In genomic region chr13:94362411-94362909, GRCh38 we compare ENCODE assay signal across 8 cellular contexts.
DNase-seq lines count a peak whose midpoint lies in the region; ATAC-seq and TF ChIP-seq lines count a peak whose summit lies in the region.

No MANE protein-coding gene starts in this region.

- no peaks in the 10 kb centered on the region for H3K36me3 ChIP-seq in adrenal gland (replicated peaks in 1 of 2)

- TF ChIP-seq CTCF in adrenal gland (IDR thresholded peaks at IDR 0.05): peak; percentile 81 to 93 (median 85)

- H3K4me3 ChIP-seq in adrenal gland: no peak overlapping the region

- H3K27me3 ChIP-seq in adrenal gland: no peaks in the 10 kb centered on the region

- ATAC-seq in HG02840 (IDR thresholded peaks at IDR 0.05; ENCODE audit: low FRiP score, unreplicated experiment) (peak; percentile 96), left ventricle myocardium superior (peak; percentile 94), sciatic nerve (peak; percentile 96)

- intact Hi-C loops in adrenal gland (cut with DNase I): no loop called here
- intact Hi-C loops in left ventricle myocardium superior (cut with micrococcal nuclease): no loop called here
- intact Hi-C loops in sciatic nerve (cut with DNase I): no loop called here

- no peaks in the 10 kb centered on the region for H3K4me1 ChIP-seq in adrenal gland (replicated peaks in 1 of 2)

- H3K27ac ChIP-seq in adrenal gland: no peak overlapping the region

- no peak for TF ChIP-seq POLR2A in adrenal gland (IDR thresholded peaks at IDR 0.05)

- H3K9me3 ChIP-seq in adrenal gland (replicated peaks in 1 of 3): no peaks in the 10 kb centered on the region

- DNase-seq in activated gamma-delta T cell treated with Interleukin-2 at 50 U/mL for 16 hours: peak; percentile 56
- no peak for DNase-seq in activated gamma-delta T cell (lab: John Stamatoyannopoulos, UW)
- peak; percentile 35 for DNase-seq in NCI-H128 (lab: John Stamatoyannopoulos, UW; ENCODE audit: unreplicated experiment)
- peak; percentile 30 to 81 for DNase-seq in SW 1271 (lab: John Stamatoyannopoulos, UW)
- DNase-seq in adrenal gland: peak; percentile 50 to 84 (median 56)
- no peak for DNase-seq in left ventricle myocardium superior
- DNase-seq in sciatic nerve (ENCODE audit: low spot score): no peak

- WGBS in adrenal gland, 4 donors: 0 to 1% (median 0%) methylated on average over 4 of the region's 4 CpGs

Comparison
In these comparisons a context has a peak if more than half of its experiments do, and no peak if none do; other contexts are left out.
1. DNase-seq: peak in activated gamma-delta T cell treated with Interleukin-2 at 50 U/mL for 16 hours (single experiment), NCI-H128 (single experiment), SW 1271 (2 of 2) and adrenal gland (7 of 7); none in activated gamma-delta T cell (single experiment), left ventricle myocardium superior (single experiment) and sciatic nerve (single experiment).
2. Peak in every context shown above with its lines, with median percentiles within 50 percentile points of each other: ATAC-seq.